ENCODE assay signal across 1 cellular context in the genomic region with DNA sequence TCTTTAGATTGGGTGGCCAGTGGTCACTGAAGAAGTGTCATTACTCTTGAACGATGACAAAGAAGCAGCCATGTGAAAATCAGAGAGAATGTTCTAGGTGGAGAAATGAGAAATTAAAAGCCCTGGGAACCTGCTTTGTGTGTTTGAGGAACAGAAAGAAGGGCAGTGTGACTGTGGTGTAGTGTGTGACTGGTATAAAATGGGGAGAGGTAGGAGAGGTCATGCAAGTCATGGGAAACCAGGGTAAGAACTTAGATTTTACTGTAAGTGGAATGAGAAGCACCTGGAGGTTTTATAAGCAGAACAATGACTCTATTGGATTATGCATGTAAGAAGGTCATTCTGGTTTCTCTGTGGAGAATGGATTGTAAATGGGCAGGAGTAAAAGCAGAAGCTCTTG.
TF ChIP-seq lines count a peak whose summit lies in the region.

No MANE protein-coding gene starts in this region.

TF ChIP-seq in HepG2, 621 proteins besides CTCF, POLR2A, EP300 and RAD21 (continued from another document):
- TF ChIP-seq, protein P1, sequence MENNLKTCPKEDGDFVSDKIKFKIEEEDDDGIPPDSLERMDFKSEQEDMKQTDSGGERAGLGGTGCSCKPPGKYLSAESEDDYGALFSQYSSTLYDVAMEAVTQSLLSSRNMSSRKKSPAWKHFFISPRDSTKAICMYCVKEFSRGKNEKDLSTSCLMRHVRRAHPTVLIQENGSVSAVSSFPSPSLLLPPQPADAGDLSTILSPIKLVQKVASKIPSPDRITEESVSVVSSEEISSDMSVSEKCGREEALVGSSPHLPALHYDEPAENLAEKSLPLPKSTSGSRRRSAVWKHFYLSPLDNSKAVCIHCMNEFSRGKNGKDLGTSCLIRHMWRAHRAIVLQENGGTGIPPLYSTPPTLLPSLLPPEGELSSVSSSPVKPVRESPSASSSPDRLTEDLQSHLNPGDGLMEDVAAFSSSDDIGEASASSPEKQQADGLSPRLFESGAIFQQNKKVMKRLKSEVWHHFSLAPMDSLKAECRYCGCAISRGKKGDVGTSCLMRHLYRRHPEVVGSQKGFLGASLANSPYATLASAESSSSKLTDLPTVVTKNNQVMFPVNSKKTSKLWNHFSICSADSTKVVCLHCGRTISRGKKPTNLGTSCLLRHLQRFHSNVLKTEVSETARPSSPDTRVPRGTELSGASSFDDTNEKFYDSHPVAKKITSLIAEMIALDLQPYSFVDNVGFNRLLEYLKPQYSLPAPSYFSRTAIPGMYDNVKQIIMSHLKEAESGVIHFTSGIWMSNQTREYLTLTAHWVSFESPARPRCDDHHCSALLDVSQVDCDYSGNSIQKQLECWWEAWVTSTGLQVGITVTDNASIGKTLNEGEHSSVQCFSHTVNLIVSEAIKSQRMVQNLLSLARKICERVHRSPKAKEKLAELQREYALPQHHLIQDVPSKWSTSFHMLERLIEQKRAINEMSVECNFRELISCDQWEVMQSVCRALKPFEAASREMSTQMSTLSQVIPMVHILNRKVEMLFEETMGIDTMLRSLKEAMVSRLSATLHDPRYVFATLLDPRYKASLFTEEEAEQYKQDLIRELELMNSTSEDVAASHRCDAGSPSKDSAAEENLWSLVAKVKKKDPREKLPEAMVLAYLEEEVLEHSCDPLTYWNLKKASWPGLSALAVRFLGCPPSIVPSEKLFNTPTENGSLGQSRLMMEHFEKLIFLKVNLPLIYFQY (CRISPR knock-in tag; IDR thresholded peaks at IDR 0.05; ENCODE audit: borderline replicate concordance), result no peak
- TF ChIP-seq, protein P2, sequence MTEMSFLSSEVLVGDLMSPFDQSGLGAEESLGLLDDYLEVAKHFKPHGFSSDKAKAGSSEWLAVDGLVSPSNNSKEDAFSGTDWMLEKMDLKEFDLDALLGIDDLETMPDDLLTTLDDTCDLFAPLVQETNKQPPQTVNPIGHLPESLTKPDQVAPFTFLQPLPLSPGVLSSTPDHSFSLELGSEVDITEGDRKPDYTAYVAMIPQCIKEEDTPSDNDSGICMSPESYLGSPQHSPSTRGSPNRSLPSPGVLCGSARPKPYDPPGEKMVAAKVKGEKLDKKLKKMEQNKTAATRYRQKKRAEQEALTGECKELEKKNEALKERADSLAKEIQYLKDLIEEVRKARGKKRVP (CRISPR knock-in tag; IDR thresholded peaks at IDR 0.05), result no peak
- TF ChIP-seq ZNF792 (CRISPR knock-in tag; IDR thresholded peaks at IDR 0.05), result no peak
- no peak for TF ChIP-seq SP1 (IDR thresholded peaks at IDR 0.05)
- TF ChIP-seq SP1 (CRISPR knock-in tag; IDR thresholded peaks at IDR 0.05), result no peak
